Comparison of ENCODE assay signal across 21 cellular contexts in genomic region chr12:121820056-121820455, GRCh38. TPM values are rescaled to one million over a fixed set of nuclear protein-coding genes. Genes with fewer than 3 reads are reported as not detected.
"Had no signal": no experiment of that assay in that cellular context is flagged by ENCODE, and none has a peak within 500 bp of the region (broad histone marks: within the 10 kb centered on the region; RNA-seq: fewer than 3 reads in every experiment).

No MANE protein-coding gene starts in this region.

- FAIRE-seq: RCC 7860 had no signal

- H3K4me3 Mint-ChIP-seq: T-cell had no signal

- H3K9ac ChIP-seq: SK-N-SH had no signal

- DNase-seq: KBM-7, MV-4-11, NCI-H1048, NCI-H1105, NCI-H1417, NCI-H1436 treated with DMSO at 0.1 percent for 48 hours, NCI-H1694, NCI-H187 treated with DMSO at 0.1 percent for 48 hours, NCI-H2029 treated with DMSO at 0.1 percent for 48 hours, NCI-H2227 treated with DMSO at 0.1 percent for 48 hours, NCI-H524 treated with DMSO at 0.1 percent for 48 hours, NCI-H69, NCI-H774, RPMI8226, SHP77, SK-N-SH, SW 1271, T-cell had no signal

- H3K27me3 Mint-ChIP-seq: T-cell had no signal

- H3K9me3 ChIP-seq: SK-N-SH had no signal

- H3K27ac Mint-ChIP-seq: T-cell had no signal

- H3K4me2 ChIP-seq: SK-N-SH had no signal

- H3K9me3 Mint-ChIP-seq: T-cell had no signal

RNA-seq across cellular contexts. Expression of gene HPD, which starts 38.6 kb away (rescaled TPM):
- total RNA-seq: HT-29, SK-MEL-5 had no signal
